ENCODE assay signal across 16 cellular contexts in the genomic region with DNA sequence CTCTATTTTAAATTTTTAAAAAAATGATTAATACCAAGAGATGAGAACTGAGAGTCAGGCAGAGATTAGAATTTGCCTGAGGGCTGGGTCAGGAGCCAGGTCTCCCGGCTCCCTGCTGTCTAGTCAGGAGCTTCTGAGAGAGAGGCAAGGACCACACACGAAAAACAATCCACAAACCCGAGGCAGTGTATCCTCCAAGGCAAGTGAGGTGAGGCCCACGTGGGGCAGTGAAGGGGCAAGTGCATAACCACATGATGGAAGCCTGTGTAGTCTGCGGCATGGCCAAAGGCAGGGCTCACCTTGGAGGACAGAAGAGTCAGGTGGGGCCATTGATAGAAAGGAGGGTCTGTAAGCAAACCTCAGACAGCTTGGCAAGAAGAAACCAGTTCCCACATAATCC.
DNase-seq lines count a peak whose midpoint lies in the region; ATAC-seq and TF ChIP-seq lines count a peak whose summit lies in the region.
"Had no signal": no experiment of that assay in that cellular context is flagged by ENCODE, and none has a peak within 500 bp of the region (broad histone marks: within the 10 kb centered on the region; RNA-seq: fewer than 3 reads in every experiment).

No MANE protein-coding gene starts in this region.

- H3K9me3 Mint-ChIP-seq in endodermal cell: no peaks in the 10 kb centered on the region
- no peaks in the 10 kb centered on the region for H3K9me3 Mint-ChIP-seq in activated T-cell treated with anti-CD3 and anti-CD28 coated beads, Interleukin-2, amount 50 U/mL, for 4 hours
- H3K9me3 Mint-ChIP-seq: CD8-positive, alpha-beta T cell; H9 had no signal

- TF ChIP-seq CTCF in endodermal cell (conservative IDR thresholded peaks at IDR 0.05) (no peak), lower lobe of right lung (IDR thresholded peaks at IDR 0.05) (no peak), upper lobe of right lung (IDR thresholded peaks at IDR 0.05) (no peak)

- H3K4me3 ChIP-seq in endodermal cell (ENCODE audit: low read length) (no peak overlapping the region), lower lobe of right lung (no peak overlapping the region), upper lobe of right lung (no peak overlapping the region)
- H3K4me3 ChIP-seq: BLaER1 treated with 17β-estradiol and CSF1 and Interleukin-3, amounts not matched to agents 10 nM and 100 nM; GM12878 had no signal

- DNase-seq in endodermal cell (peak; percentile 29), lower lobe of right lung (peak; percentile 33), posterior vena cava (ENCODE audit: low spot score) (peak; percentile 30), upper lobe of right lung (peak; percentile 47), NCI-H446 treated with DMSO at 0.1 percent for 48 hours (lab: John Stamatoyannopoulos, UW) (no peak)
- DNase-seq in activated T-cell treated with anti-CD3 and anti-CD28 coated beads, Interleukin-2, amount 50 U/mL, for 4 hours: no peak
- DNase-seq: CD8-positive, alpha-beta T cell; DMS 273 treated with DMSO at 0.1 percent for 48 hours; DMS53; DND-41; EL; H9 had no signal

- peaks cover 28% of the 10 kb centered on the region for H3K4me1 Mint-ChIP-seq in endodermal cell
- H3K4me1 Mint-ChIP-seq in activated T-cell treated with anti-CD3 and anti-CD28 coated beads, Interleukin-2, amount 50 U/mL, for 4 hours (ENCODE audit: low read depth): no peaks in the 10 kb centered on the region
- H3K4me1 Mint-ChIP-seq: B cell had no signal

- H3K9ac ChIP-seq in endodermal cell (ENCODE audit: extremely low read depth, low read length, poor library complexity, severe bottlenecking): no peak overlapping the region
- H3K9ac ChIP-seq: BLaER1 treated with 17β-estradiol and CSF1 and Interleukin-3, amounts not matched to agents 10 nM and 100 nM had no signal

- 84 to 85% methylated on average over 5 of the region's 5 CpGs for WGBS in endodermal cell (ENCODE audit: insufficient coverage in 1 of 2, insufficient read length in 1 of 2), 2 experiments

- H3K27ac ChIP-seq in endodermal cell (ENCODE audit: low read depth, low read length): no peak overlapping the region
- H3K27ac ChIP-seq in lower lobe of right lung: no peak overlapping the region
- no peak overlapping the region for H3K27ac ChIP-seq in upper lobe of right lung
- H3K27ac ChIP-seq: BLaER1 treated with 17β-estradiol and CSF1 and Interleukin-3, amounts not matched to agents 10 nM and 100 nM had no signal

- H3K27me3 ChIP-seq in endodermal cell (ENCODE audit: control insufficient read depth, insufficient read depth, low read length, poor library complexity, severe bottlenecking) (no peaks in the 10 kb centered on the region), lower lobe of right lung (ENCODE audit: low read depth) (no peaks in the 10 kb centered on the region), upper lobe of right lung (no peaks in the 10 kb centered on the region)

- no peaks in the 10 kb centered on the region for H3K4me1 ChIP-seq in endodermal cell (ENCODE audit: control insufficient read depth, insufficient read depth, low read length)
- no peaks in the 10 kb centered on the region for H3K4me1 ChIP-seq in lower lobe of right lung
- H3K4me1 ChIP-seq in upper lobe of right lung: no peaks in the 10 kb centered on the region

- H3K36me3 ChIP-seq in endodermal cell (ENCODE audit: control insufficient read depth, insufficient read depth, low read length) (no peaks in the 10 kb centered on the region), lower lobe of right lung (no peaks in the 10 kb centered on the region), upper lobe of right lung (no peaks in the 10 kb centered on the region)
- H3K36me3 ChIP-seq: BLaER1 treated with 17β-estradiol and CSF1 and Interleukin-3, amounts not matched to agents 10 nM and 100 nM had no signal

- H3K27ac Mint-ChIP-seq in endodermal cell: no peak overlapping the region
- H3K27ac Mint-ChIP-seq: B cell; CD8-positive, alpha-beta T cell had no signal

- no peaks in the 10 kb centered on the region for H3K9me3 ChIP-seq in endodermal cell (ENCODE audit: control insufficient read depth, low read length)
- H3K9me3 ChIP-seq in lower lobe of right lung: no peaks in the 10 kb centered on the region
- H3K9me3 ChIP-seq in upper lobe of right lung: no peaks in the 10 kb centered on the region
- H3K9me3 ChIP-seq: BLaER1 treated with 17β-estradiol and CSF1 and Interleukin-3, amounts not matched to agents 10 nM and 100 nM had no signal

- peaks cover under 1% of the 10 kb centered on the region for H3K36me3 Mint-ChIP-seq in endodermal cell (ENCODE audit: low read depth)
- H3K36me3 Mint-ChIP-seq in activated T-cell treated with anti-CD3 and anti-CD28 coated beads, Interleukin-2, amount 50 U/mL, for 4 hours (ENCODE audit: insufficient read depth): no peaks in the 10 kb centered on the region
- H3K36me3 Mint-ChIP-seq: CD8-positive, alpha-beta T cell had no signal

- no peak for ATAC-seq in lower lobe of right lung
- ATAC-seq in upper lobe of right lung: no peak
- ATAC-seq in GM18511 (IDR thresholded peaks at IDR 0.05; ENCODE audit: unreplicated experiment): no peak
- ATAC-seq in activated T-cell treated with anti-CD3 and anti-CD28 coated beads, Interleukin-2, amount 50 U/mL, for 4 hours: no peak
- ATAC-seq: CD8-positive, alpha-beta T cell; GM12878 had no signal

- H3K4me3 Mint-ChIP-seq in endodermal cell: no peak overlapping the region
- H3K4me3 Mint-ChIP-seq in activated T-cell treated with anti-CD3 and anti-CD28 coated beads, Interleukin-2, amount 50 U/mL, for 4 hours: no peak overlapping the region
- H3K4me3 Mint-ChIP-seq: B cell; CD8-positive, alpha-beta T cell; H9 had no signal

- intact Hi-C loops in lower lobe of right lung (cut with DNase I) (no loop called here), posterior vena cava (cut with DNase I) (no loop called here), upper lobe of right lung (cut with DNase I) (no loop called here)

- no peaks in the 10 kb centered on the region for H3K27me3 Mint-ChIP-seq in endodermal cell (ENCODE audit: insufficient read depth)
- H3K27me3 Mint-ChIP-seq in activated T-cell treated with anti-CD3 and anti-CD28 coated beads, Interleukin-2, amount 50 U/mL, for 4 hours (ENCODE audit: low read depth): peaks cover 15% of the 10 kb centered on the region

Comparison
In these comparisons a context has a peak if more than half of its experiments do, and no peak if none do; other contexts are left out.
1. DNase-seq: peak in endodermal cell (single experiment), lower lobe of right lung (single experiment), posterior vena cava (single experiment) and upper lobe of right lung (single experiment); none in NCI-H446 treated with DMSO at 0.1 percent for 48 hours (single experiment) and activated T-cell treated with anti-CD3 and anti-CD28 coated beads, Interleukin-2, amount 50 U/mL, for 4 hours (single experiment).